Comparison of ENCODE assay signal across 28 cellular contexts in the genomic region with DNA sequence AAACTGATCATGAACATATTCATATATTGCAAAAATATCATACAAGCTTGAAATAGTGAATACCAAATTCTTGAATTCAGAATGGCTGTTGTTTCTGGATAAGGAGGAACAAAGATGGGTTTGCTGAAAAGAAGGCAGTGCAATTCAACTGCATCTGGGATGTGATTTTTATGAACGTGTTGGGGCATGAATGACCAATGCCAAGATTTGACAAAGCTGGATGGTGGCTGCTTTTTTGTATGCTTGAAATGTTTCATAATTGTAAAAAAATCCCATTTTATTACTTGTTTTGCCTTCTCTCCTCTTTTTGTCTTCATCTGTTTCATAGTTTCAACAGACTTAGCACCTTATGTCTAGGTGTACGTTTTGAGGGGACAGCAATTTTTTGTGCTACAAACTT. TPM values are rescaled to one million over a fixed set of nuclear protein-coding genes. Genes with fewer than 3 reads are reported as not detected.
A peak's percentile ranks its signal among the peaks of the same experiment; 100 is the strongest.
DNase-seq lines count a peak whose midpoint lies in the region; ATAC-seq, FAIRE-seq and TF ChIP-seq lines count a peak whose summit lies in the region.
"Had no signal": no experiment of that assay in that cellular context is flagged by ENCODE, and none has a peak within 500 bp of the region (broad histone marks: within the 10 kb centered on the region; RNA-seq: fewer than 3 reads in every experiment).

No MANE protein-coding gene starts in this region.

- H3K9ac ChIP-seq in mammary epithelial cell (ENCODE audit: insufficient read depth, low read length) (no peak overlapping the region), K562 (ENCODE audit: insufficient read depth in 1 of 2, low read depth in 2 of 2, low read length in 2 of 2) (no peak overlapping the region)
- H3K9ac ChIP-seq: BLaER1 treated with 17β-estradiol and CSF1 and Interleukin-3, amounts not matched to agents 10 nM and 100 nM had no signal

- peak; percentile 43 for DNase-seq in mammary epithelial cell
- DNase-seq in breast epithelium (ENCODE audit: low spot score in 2 of 2) = no peak
- DNase-seq in K562 (ENCODE audit: extremely low read depth in 1 of 4, low spot score in 3 of 4) = no peak
- DNase-seq in esophagus squamous epithelium (lab: John Stamatoyannopoulos, UW) = no peak
- DNase-seq in stimulated activated naive B cell treated with anti-CD40 and anti-IgM and Interleukin-4, amounts not matched to agents 10 μg/mL and 1 μg/mL and 100 μg/mL, for 72 hours = no peak
- no peak for DNase-seq in NCI-H345 treated with DMSO at 0.1 percent for 48 hours (lab: John Stamatoyannopoulos, UW; ENCODE audit: unreplicated experiment)
- DNase-seq: 8988T; AML-193; CD4-positive, alpha-beta T cell; KBM-7; MV-4-11; NCI-H1105; NCI-H1436 treated with DMSO at 0.1 percent for 48 hours; NCI-H187 treated with DMSO at 0.1 percent for 48 hours; NCI-H446 treated with DMSO at 0.1 percent for 48 hours; NCI-H526 treated with DMSO at 0.1 percent for 48 hours; PC-9; RPMI8226; SHP77 treated with DMSO at 0.1 percent for 48 hours had no signal

- TF ChIP-seq POLR2A in breast epithelium (IDR thresholded peaks at IDR 0.05) (no peak), K562 (conservative IDR thresholded peaks at IDR 0.05) (no peak), esophagus squamous epithelium (IDR thresholded peaks at IDR 0.05) (no peak)

- TF ChIP-seq CTCF in mammary epithelial cell (conservative IDR thresholded peaks at IDR 0.05 in 1 of 2, IDR thresholded peaks at IDR 0.05 in 1 of 2; ENCODE audit: extremely low read depth in 1 of 2, insufficient read depth in 1 of 2, low read depth in 1 of 2, low read length in 2 of 2) (no peak), breast epithelium (IDR thresholded peaks at IDR 0.05) (no peak), K562 (IDR thresholded peaks at IDR 0.05 in 2 of 3, conservative IDR thresholded peaks at IDR 0.05 in 1 of 3; ENCODE audit: insufficient read depth in 2 of 3, low read depth in 1 of 3, low read length in 3 of 3) (no peak), esophagus squamous epithelium (IDR thresholded peaks at IDR 0.05) (no peak)

- H3K4me3 ChIP-seq in mammary epithelial cell (replicated peaks in 1 of 3; ENCODE audit: insufficient read depth in 1 of 3, low read depth in 2 of 3, low read length in 3 of 3) (no peak overlapping the region), breast epithelium (no peak overlapping the region), K562 (no peak overlapping the region), esophagus squamous epithelium (no peak overlapping the region)
- H3K4me3 ChIP-seq: BLaER1 treated with 17β-estradiol and CSF1 and Interleukin-3, amounts not matched to agents 10 nM and 100 nM; PC-9; SK-N-MC had no signal

- no peaks in the 10 kb centered on the region for H3K36me3 Mint-ChIP-seq in stimulated activated naive B cell treated with anti-CD40 and anti-IgM and Interleukin-4, amounts not matched to agents 10 μg/mL and 1 μg/mL and 100 μg/mL, for 72 hours

- no peaks in the 10 kb centered on the region for H3K9me1 ChIP-seq in K562 (ENCODE audit: control insufficient read depth, insufficient read depth, low read length)

- peaks cover 31 to 32% of the 10 kb centered on the region in 2 donors for H3K27me3 Mint-ChIP-seq in stimulated activated naive B cell treated with anti-CD40 and anti-IgM and Interleukin-4, amounts not matched to agents 10 μg/mL and 1 μg/mL and 100 μg/mL, for 72 hours

- FAIRE-seq in K562 (lab: Jason Lieb, UNC) = no peak
- FAIRE-seq: G401.6 had no signal

- whole genome bisulfite sequencing in mammary epithelial cell (ENCODE audit: low coverage, missing lambda C conversion rate) = 35% methylated on average over 2 of the region's 2 CpGs
- WGBS in K562 (ENCODE audit: insufficient coverage, low coverage, missing lambda C conversion rate) = 4% methylated on average over 2 of the region's 2 CpGs
- WGBS in esophagus squamous epithelium, 2 donors = 34 to 37% methylated on average over 2 of the region's 2 CpGs

- ATAC-seq in K562 (no peak), GM21529 (IDR thresholded peaks at IDR 0.05; ENCODE audit: unreplicated experiment) (no peak), HG03432 (IDR thresholded peaks at IDR 0.05; ENCODE audit: unreplicated experiment) (no peak)
- ATAC-seq in stimulated activated naive B cell treated with anti-CD40 and anti-IgM and Interleukin-4, amounts not matched to agents 10 μg/mL and 1 μg/mL and 100 μg/mL, for 72 hours (replicated peaks) = no peak

- H2AFZ ChIP-seq in mammary epithelial cell (ENCODE audit: low read depth, low read length) (peak overlapping the region; percentile 50), K562 (ENCODE audit: low read depth, low read length) (0 out of 2 replicates have a peak overlapping the region, but pooled peaks have one; percentile 61)
- H2AFZ ChIP-seq: PC-9 had no signal

- H3K9me3 ChIP-seq in mammary epithelial cell (replicated peaks; ENCODE audit: insufficient read depth, low read length) (peaks cover 5% of the 10 kb centered on the region), breast epithelium (no peaks in the 10 kb centered on the region), K562 (replicated peaks; ENCODE audit: control insufficient read depth, insufficient read depth, low read depth, low read length) (no peaks in the 10 kb centered on the region), esophagus squamous epithelium (no peaks in the 10 kb centered on the region)

- no TSS peak for BruUV-seq in mammary epithelial cell (replicated peaks; lab: Mats Ljungman, UMichigan)
- no TSS peak for BruUV-seq in K562 (replicated peaks; lab: Mats Ljungman, UMichigan)

- H3K4me2 ChIP-seq in mammary epithelial cell (ENCODE audit: insufficient read depth, low read depth, low read length) (peak overlapping the region; percentile 40), K562 (ENCODE audit: insufficient read depth, low read length) (no peak overlapping the region)
- H3K4me2 ChIP-seq: BLaER1 treated with 17β-estradiol and CSF1 and Interleukin-3, amounts not matched to agents 10 nM and 100 nM; PC-9 had no signal

- CTCF ChIA-PET in mammary epithelial cell (lab: Charles Lee; ENCODE audit: low non-redundant PET) (no interaction called here), K562 (lab: Yijun Ruan, JAX; ENCODE audit: low intra/inter-chr PET ratio) (no interaction called here)

- POLR2A ChIA-PET in K562 (lab: Yijun Ruan, JAX) = interaction anchor here (1.0 kb wide), 1 partner anchor 90 kb away, joined by 6 read pairs; no protein-coding TSS in a partner anchor

- H3K79me2 ChIP-seq in mammary epithelial cell (ENCODE audit: insufficient read depth, low read length) (no peaks in the 10 kb centered on the region), K562 (ENCODE audit: control insufficient read depth, insufficient read depth, low read length) (no peaks in the 10 kb centered on the region)

- H4K20me1 ChIP-seq in mammary epithelial cell (ENCODE audit: insufficient read depth, low read length) (no peaks in the 10 kb centered on the region), K562 (replicated peaks; ENCODE audit: control insufficient read depth, insufficient read depth, low read length) (no peaks in the 10 kb centered on the region)
- H4K20me1 ChIP-seq: BLaER1 treated with 17β-estradiol and CSF1 and Interleukin-3, amounts not matched to agents 10 nM and 100 nM had no signal

- H3K27me3 ChIP-seq in mammary epithelial cell (ENCODE audit: insufficient read depth, low read length) (no peaks in the 10 kb centered on the region), breast epithelium (no peaks in the 10 kb centered on the region), K562 (ENCODE audit: control insufficient read depth in 2 of 2, insufficient read depth in 2 of 2, low read length in 2 of 2) (no peaks in the 10 kb centered on the region), esophagus squamous epithelium (no peaks in the 10 kb centered on the region)
- H3K27me3 ChIP-seq: BLaER1 treated with 17β-estradiol and CSF1 and Interleukin-3, amounts not matched to agents 10 nM and 100 nM had no signal

- H3K4me1 ChIP-seq in mammary epithelial cell (ENCODE audit: insufficient read depth, low read length) (peaks cover 42% of the 10 kb centered on the region), breast epithelium (no peaks in the 10 kb centered on the region), K562 (replicated peaks in 1 of 2; ENCODE audit: control insufficient read depth in 2 of 2, insufficient read depth in 2 of 2, low read length in 2 of 2) (no peaks in the 10 kb centered on the region; a peak in 1 of 5 replicates), esophagus squamous epithelium (peaks cover 0 to 70% (median 19%) of the 10 kb centered on the region in 3 donors)
- H3K4me1 ChIP-seq: BLaER1 treated with 17β-estradiol and CSF1 and Interleukin-3, amounts not matched to agents 10 nM and 100 nM had no signal

- H3K36me3 ChIP-seq in mammary epithelial cell (ENCODE audit: insufficient read depth, low read length) (no peaks in the 10 kb centered on the region), breast epithelium (no peaks in the 10 kb centered on the region), K562 (ENCODE audit: control insufficient read depth, insufficient read depth, low read length) (no peaks in the 10 kb centered on the region), esophagus squamous epithelium (no peaks in the 10 kb centered on the region)
- H3K36me3 ChIP-seq: BLaER1 treated with 17β-estradiol and CSF1 and Interleukin-3, amounts not matched to agents 10 nM and 100 nM had no signal

- no peak for TF ChIP-seq EP300 in K562 (IDR thresholded peaks at IDR 0.05; ENCODE audit: low read length)

- H3K27ac Mint-ChIP-seq in stimulated activated naive B cell treated with anti-CD40 and anti-IgM and Interleukin-4, amounts not matched to agents 10 μg/mL and 1 μg/mL and 100 μg/mL, for 72 hours = peak overlapping the region; percentile 9
- H3K27ac Mint-ChIP-seq: CD4-positive, alpha-beta T cell had no signal

- intact Hi-C loops in mammary epithelial cell (cut with micrococcal nuclease) = no loop called here
- intact Hi-C loops in breast epithelium (cut with DNase I; ENCODE audit: low total_unique reads) = no loop called here
- intact Hi-C loops in K562 (cut with micrococcal nuclease) = no loop called here
- intact Hi-C loops in esophagus squamous epithelium (cut with DNase I) = no loop called here

- dilution Hi-C loops in mammary epithelial cell (cut with HindIII; ENCODE audit: low sequenced_read_pairs) = no loop called here

- no peak for TF ChIP-seq RAD21 in K562 (CRISPR knock-in tag; conservative IDR thresholded peaks at IDR 0.05 in 1 of 2, IDR thresholded peaks at IDR 0.05 in 1 of 2)

- no peak overlapping the region for H3K4me3 Mint-ChIP-seq in stimulated activated naive B cell treated with anti-CD40 and anti-IgM and Interleukin-4, amounts not matched to agents 10 μg/mL and 1 μg/mL and 100 μg/mL, for 72 hours
- H3K4me3 Mint-ChIP-seq: CD4-positive, alpha-beta T cell had no signal

- H3K27ac ChIP-seq in mammary epithelial cell (ENCODE audit: insufficient read depth, low read depth, low read length) (peak overlapping the region; percentile 41), breast epithelium (no peak overlapping the region), K562 (ENCODE audit: extremely low read depth, low read depth, low read length) (no peak overlapping the region; the same call in 2 of the 3 replicates), esophagus squamous epithelium (peak overlapping the region in 3 of 4 donors; percentile 38 to 58 (median 53))
- H3K27ac ChIP-seq: BLaER1 treated with 17β-estradiol and CSF1 and Interleukin-3, amounts not matched to agents 10 nM and 100 nM; PC-9; SK-N-MC had no signal

- peaks cover 0 to 2% of the 10 kb centered on the region in 2 donors for H3K4me1 Mint-ChIP-seq in stimulated activated naive B cell treated with anti-CD40 and anti-IgM and Interleukin-4, amounts not matched to agents 10 μg/mL and 1 μg/mL and 100 μg/mL, for 72 hours

- peaks cover 4% of the 10 kb centered on the region in 2 donors for H3K9me3 Mint-ChIP-seq in stimulated activated naive B cell treated with anti-CD40 and anti-IgM and Interleukin-4, amounts not matched to agents 10 μg/mL and 1 μg/mL and 100 μg/mL, for 72 hours
- H3K9me3 Mint-ChIP-seq: CD4-positive, alpha-beta T cell had no signal

- in situ Hi-C loops in mammary epithelial cell (cut with MboI; ENCODE audit: low sequenced_read_pairs in 2 of 2) = no loop called here
- in situ Hi-C loops in K562 (cut with MboI) = no loop called here

RNA-seq across cellular contexts. Expression of gene BCAS1, which starts 36.8 kb away (rescaled TPM):
- not detected for total RNA-seq in mammary epithelial cell
- not detected for polyA plus RNA-seq in mammary epithelial cell
- not detected for polyA minus RNA-seq in mammary epithelial cell
- 1 to 10 TPM in 1 of 3 donors, under 1 TPM in 1, not detected in 1; 0.98 to 3.1 TPM for total RNA-seq in breast epithelium
- total RNA-seq in K562 (2011; cell fraction: chromatin; rRNA removed; ENCODE audit: low replicate concordance) = 0.58 and 0.92 TPM in 2 replicates
- 0.39 and 0.67 TPM in 2 replicates for total RNA-seq in K562 (2011; cell fraction: nucleolus; rRNA removed)
- total RNA-seq in K562 (2011; cell fraction: nucleoplasm; rRNA removed) = 0.51 and 0.69 TPM in 2 replicates
- total RNA-seq in K562 (2014; rRNA removed) = 1.6 and 1.8 TPM in 2 replicates
- total RNA-seq in K562 (2014; rRNA removed; fragmentation: Illumina TruSeq; extraction: Trizol) = 1.1 and 1.5 TPM in 2 replicates
- total RNA-seq in K562 (2015; rRNA removed; fragmentation: Illumina TruSeq; extraction: Trizol) = 0.54 and 0.57 TPM in 2 replicates
- total RNA-seq in K562 (2021) = 0.93 and 1.0 TPM in 2 replicates
- 0.18 and 0.19 TPM in 2 replicates for polyA plus RNA-seq in K562 (2011; rRNA removed)
- polyA plus RNA-seq in K562 (2011; cell fraction: cytosol; rRNA removed) = 0.07 and 0.15 TPM in 2 replicates
- polyA plus RNA-seq in K562 (2011; cell fraction: nucleus; rRNA removed) = 0.20 and 0.24 TPM in 2 replicates
- polyA plus RNA-seq in K562 (2012) = 0.76 and 1.8 TPM in 2 replicates
- 1.3 and 2.3 TPM in 2 replicates for polyA plus RNA-seq in K562 (2014; fragmentation: Illumina TruSeq; extraction: Trizol)
- under 1 TPM; 0.37 to 0.63 TPM for polyA plus RNA-seq in K562 (2014; fragmentation: Nextera tagmentation; extraction: Ambion mirVana)
- 1.0 and 1.1 TPM in 2 replicates for polyA plus RNA-seq in K562 (2014; rRNA removed)
- polyA minus RNA-seq in K562 (2011; rRNA and poly(A)+ RNA removed) = 0.18 and 0.25 TPM in 2 replicates
- not detected in 2 replicates for polyA minus RNA-seq in K562 (2011; cell fraction: cytosol; rRNA and poly(A)+ RNA removed)
- 0.33 and 0.40 TPM in 2 replicates for polyA minus RNA-seq in K562 (2011; cell fraction: nucleus; rRNA and poly(A)+ RNA removed)
- 1 to 10 TPM in 3 of 4 donors, under 1 TPM in 1; 0.97 to 9.3 (median 4.4) TPM for total RNA-seq in esophagus squamous epithelium
- total RNA-seq: H4, LHCN-M2, MCF 10A had no signal
- polyA plus RNA-seq: AG04450 had no signal

Comparison
In these comparisons a context has a peak if more than half of its experiments do, and no peak if none do; other contexts are left out.
1. H3K27ac ChIP-seq: peak in mammary epithelial cell (single experiment) and esophagus squamous epithelium (3 of 4); none in breast epithelium (0 of 2) and K562 (single experiment).